ENCODE assay signal across 8 cellular contexts in the genomic region with DNA sequence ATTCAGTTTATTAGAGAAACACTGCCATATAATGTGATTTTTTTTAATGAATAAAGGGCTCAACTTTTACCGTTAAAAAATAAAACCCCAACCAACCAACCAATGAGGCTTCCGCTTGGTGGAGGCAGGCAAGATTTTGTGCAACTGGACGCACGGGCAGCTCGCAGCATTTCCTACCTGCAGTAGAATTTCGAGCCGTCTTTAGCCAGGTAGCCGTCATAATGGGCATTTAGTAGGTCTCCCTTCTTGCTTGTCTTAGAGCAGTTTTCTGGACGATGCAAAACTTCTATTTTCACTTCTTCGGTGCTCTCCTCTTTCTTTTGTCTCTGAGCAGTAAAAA. TPM values are rescaled to one million over a fixed set of nuclear protein-coding genes. Genes with fewer than 3 reads are reported as not detected.
DNase-seq lines count a peak whose midpoint lies in the region; ATAC-seq and TF ChIP-seq lines count a peak whose summit lies in the region.

No MANE protein-coding gene starts in this region.

- POLR2A ChIA-PET in MCF 10A (lab: Yijun Ruan, JAX) = interaction anchor here (0.7 to 4.4 kb wide), 2 partner anchors 27 to 58 kb away, joined by 4 to 27 read pairs; partner anchors contain the start of genes PJVK and PRKRA

- peak overlapping the region; percentile 68 for H3K4me3 ChIP-seq in uterus

- CTCF ChIA-PET in activated naive CD4-positive, alpha-beta T cell treated with anti-CD3 and anti-CD28 coated beads for 36 hours (lab: Charles Lee) = no interaction called here
- CTCF ChIA-PET in MCF 10A (lab: Yijun Ruan, JAX) = interaction anchor here (1.0 kb wide), 1 partner anchor 46 kb away, joined by 4 read pairs; no protein-coding TSS in a partner anchor

- H3K4me1 Mint-ChIP-seq in activated naive CD4-positive, alpha-beta T cell treated with anti-CD3 and anti-CD28 coated beads for 36 hours (ENCODE audit: low read depth) = peaks cover 41% of the 10 kb centered on the region
- H3K4me1 Mint-ChIP-seq in MCF 10A (ENCODE audit: insufficient read depth, unreplicated experiment) = peaks cover 19% of the 10 kb centered on the region
- H3K4me1 Mint-ChIP-seq in memory B cell = peaks cover 20% of the 10 kb centered on the region

- no peaks in the 10 kb centered on the region for H3K27me3 Mint-ChIP-seq in activated naive CD4-positive, alpha-beta T cell treated with anti-CD3 and anti-CD28 coated beads for 36 hours (ENCODE audit: low read depth)
- no peaks in the 10 kb centered on the region for H3K27me3 Mint-ChIP-seq in MCF 10A (ENCODE audit: insufficient read depth, unreplicated experiment)
- no peaks in the 10 kb centered on the region for H3K27me3 Mint-ChIP-seq in memory B cell

- no peaks in the 10 kb centered on the region for H3K9me3 ChIP-seq in uterus

- H3K27me3 ChIP-seq in uterus = no peaks in the 10 kb centered on the region

- H3K9me3 Mint-ChIP-seq in activated naive CD4-positive, alpha-beta T cell treated with anti-CD3 and anti-CD28 coated beads for 36 hours = no peaks in the 10 kb centered on the region
- H3K9me3 Mint-ChIP-seq in MCF 10A (ENCODE audit: unreplicated experiment) (no peaks in the 10 kb centered on the region), memory B cell (no peaks in the 10 kb centered on the region)

- peak; percentile 31 for DNase-seq in activated naive CD4-positive, alpha-beta T cell treated with anti-CD3 and anti-CD28 coated beads for 36 hours
- DNase-seq in activated naive CD4-positive, alpha-beta T cell treated with Interleukin-2 at 50 U/mL for 16 hours = no peak
- DNase-seq in Kasumi-1 (lab: John Stamatoyannopoulos, UW) = peak; percentile 67 to 77
- no peak for DNase-seq in MCF 10A (ENCODE audit: unreplicated experiment)
- no peak for DNase-seq in memory B cell (ENCODE audit: low spot score in 2 of 2)
- DNase-seq in uterus = peak in 1 of 2 donors; percentile 20
- no peak for DNase-seq in AG08395 (ENCODE audit: low spot score)
- no peak for DNase-seq in middle frontal gyrus (ENCODE audit: extremely low spot score, low spot score)

- peaks cover 7 to 8% of the 10 kb centered on the region in 2 donors for H3K4me1 ChIP-seq in uterus

- intact Hi-C loops in activated naive CD4-positive, alpha-beta T cell treated with anti-CD3 and anti-CD28 coated beads for 36 hours (cut with micrococcal nuclease) = loop anchor here (1.0 to 10.0 kb wide), 10 partner anchors 28 to 1527 kb away; partner anchors contain the start of gene CWC22
- intact Hi-C loops in MCF 10A (cut with micrococcal nuclease) = no loop called here
- intact Hi-C loops in uterus (cut with DNase I; ENCODE audit: low total_unique reads) = no loop called here

- H3K36me3 Mint-ChIP-seq in activated naive CD4-positive, alpha-beta T cell treated with anti-CD3 and anti-CD28 coated beads for 36 hours (ENCODE audit: low read depth) = peaks cover 5% of the 10 kb centered on the region
- H3K36me3 Mint-ChIP-seq in MCF 10A (ENCODE audit: insufficient read depth, unreplicated experiment) (peaks cover 9% of the 10 kb centered on the region), memory B cell (no peaks in the 10 kb centered on the region)

- peak overlapping the region; percentile 96 for H3K4me3 Mint-ChIP-seq in activated naive CD4-positive, alpha-beta T cell treated with anti-CD3 and anti-CD28 coated beads for 36 hours
- H3K4me3 Mint-ChIP-seq in MCF 10A (ENCODE audit: unreplicated experiment) = peak overlapping the region; percentile 96
- peak overlapping the region; percentile 97 for H3K4me3 Mint-ChIP-seq in memory B cell

- TF ChIP-seq CTCF in MCF 10A (IDR thresholded peaks at IDR 0.05; ENCODE audit: unreplicated experiment) = no peak
- no peak for TF ChIP-seq CTCF in uterus (IDR thresholded peaks at IDR 0.05)

- TSS peak; percentile 65 for BruUV-seq in MCF 10A (replicated peaks; lab: Mats Ljungman, UMichigan)

- H3K27ac Mint-ChIP-seq in activated naive CD4-positive, alpha-beta T cell treated with anti-CD3 and anti-CD28 coated beads for 36 hours = peak overlapping the region; percentile 95
- peak overlapping the region; percentile 99 for H3K27ac Mint-ChIP-seq in MCF 10A (ENCODE audit: low read depth, unreplicated experiment)
- peak overlapping the region; percentile 97 for H3K27ac Mint-ChIP-seq in memory B cell

- TF ChIP-seq POLR2A in uterus (IDR thresholded peaks at IDR 0.05) = no peak

- peak overlapping the region; percentile 93 to 99 for H3K27ac ChIP-seq in uterus

- no peaks in the 10 kb centered on the region for H3K36me3 ChIP-seq in uterus

- ATAC-seq in memory B cell (ENCODE audit: low read depth) = peak; percentile 1

RNA-seq across cellular contexts. Expression of gene FKBP7, which starts 0.3 kb away (rescaled TPM):
- total RNA-seq in activated naive CD4-positive, alpha-beta T cell treated with anti-CD3 and anti-CD28 coated beads for 36 hours = 1 to 10 TPM; 2.2 to 3.1 TPM
- total RNA-seq in MCF 10A (2022) (5.8 and 8.4 TPM in 2 replicates), uterus (10 to 100 TPM in 3 of 4 donors, 1 to 10 TPM in 1; 5.4 to 87.2 (median 27.0) TPM)

RNA-seq across cellular contexts. Expression of gene PLEKHA3, which starts 2.2 kb away (rescaled TPM):
- 10 to 100 TPM; 19.4 to 19.8 TPM for total RNA-seq in activated naive CD4-positive, alpha-beta T cell treated with anti-CD3 and anti-CD28 coated beads for 36 hours
- total RNA-seq in MCF 10A (2022) (29.8 and 43.4 TPM in 2 replicates), uterus (10 to 100 TPM in 3 of 4 donors, 1 to 10 TPM in 1; 9.1 to 45.5 (median 14.2) TPM)

RNA-seq across cellular contexts. Expression of gene PJVK, which starts 26.9 kb away (rescaled TPM):
- 1 to 10 TPM; 2.0 to 2.4 TPM for total RNA-seq in activated naive CD4-positive, alpha-beta T cell treated with anti-CD3 and anti-CD28 coated beads for 36 hours
- 7.4 and 10.4 TPM in 2 replicates for total RNA-seq in MCF 10A (2022)
- total RNA-seq in uterus = 1 to 10 TPM in 3 of 4 donors, not detected in 1; 3.8 to 9.4 (median 7.5) TPM

RNA-seq across cellular contexts. Expression of gene PRKRA, which starts 27.1 kb away (rescaled TPM):
- 10 to 100 TPM; 78.2 to 82.9 TPM for total RNA-seq in activated naive CD4-positive, alpha-beta T cell treated with anti-CD3 and anti-CD28 coated beads for 36 hours
- total RNA-seq in MCF 10A (2022) (51.4 and 58.9 TPM in 2 replicates), uterus (100 to 1,000 TPM in 1 of 4 donors, 10 to 100 TPM in 3; 42.1 to 132 (median 68.8) TPM)

Comparison
In these comparisons a context has a peak if more than half of its experiments do, and no peak if none do; other contexts are left out.
1. DNase-seq: peak in activated naive CD4-positive, alpha-beta T cell treated with anti-CD3 and anti-CD28 coated beads for 36 hours (single experiment) and Kasumi-1 (2 of 2); none in activated naive CD4-positive, alpha-beta T cell treated with Interleukin-2 at 50 U/mL for 16 hours (single experiment), MCF 10A (single experiment), memory B cell (0 of 2), AG08395 (single experiment) and middle frontal gyrus (single experiment).
2. Peak in every context shown above with its lines, with median percentiles within 50 percentile points of each other: H3K27ac Mint-ChIP-seq and H3K4me3 Mint-ChIP-seq.